Comparison of ENCODE assay signal across 16 cellular contexts in genomic region chr9:76400534-76401096, GRCh38. TPM values are rescaled to one million over a fixed set of nuclear protein-coding genes. Genes with fewer than 3 reads are reported as not detected.
DNase-seq lines count a peak whose midpoint lies in the region; ATAC-seq lines count a peak whose summit lies in the region.
"Had no signal": no experiment of that assay in that cellular context is flagged by ENCODE, and none has a peak within 500 bp of the region (broad histone marks: within the 10 kb centered on the region; RNA-seq: fewer than 3 reads in every experiment).

No MANE protein-coding gene starts in this region.

- ATAC-seq in stimulated activated naive CD8-positive, alpha-beta T cell treated with anti-CD3 and anti-CD28 coated beads, Interleukin-15, amount 100 ng/mL, for 72 hours: peak; percentile 34
- no peak for ATAC-seq in stimulated activated naive CD8-positive, alpha-beta T cell treated with anti-CD3 and anti-CD28 coated beads, Interleukin-15, Interleukin-2, amounts not matched to agents 100 U/mL and 50 U/mL, for 24 hours
- ATAC-seq in activated CD8-positive, alpha-beta T cell treated with anti-CD3 and anti-CD28 coated beads, Interleukin-2, amount 10 ng/mL, durations not matched to agents 7 days and 5 days: no peak
- ATAC-seq in GM18868 (IDR thresholded peaks at IDR 0.05; ENCODE audit: unreplicated experiment) (no peak), HG03378 (IDR thresholded peaks at IDR 0.05; ENCODE audit: unreplicated experiment) (no peak), left ventricle myocardium superior (no peak)
- ATAC-seq: activated naive CD8-positive, alpha-beta T cell treated with anti-CD3 and anti-CD28 coated beads, Interleukin-2, amount 50 U/mL, for 24 hours; Right ventricle myocardium inferior had no signal

- H3K27me3 Mint-ChIP-seq in stimulated activated naive CD8-positive, alpha-beta T cell treated with anti-CD3 and anti-CD28 coated beads, Interleukin-15, amount 100 ng/mL, for 72 hours: no peaks in the 10 kb centered on the region
- H3K27me3 Mint-ChIP-seq in activated CD8-positive, alpha-beta T cell treated with anti-CD3 and anti-CD28 coated beads, Interleukin-2, amount 10 ng/mL, durations not matched to agents 7 days and 5 days (ENCODE audit: low read depth): no peaks in the 10 kb centered on the region
- H3K27me3 Mint-ChIP-seq: activated naive CD8-positive, alpha-beta T cell treated with anti-CD3 and anti-CD28 coated beads, Interleukin-2, amount 50 U/mL, for 24 hours had no signal

- H3K36me3 Mint-ChIP-seq in activated CD8-positive, alpha-beta T cell treated with anti-CD3 and anti-CD28 coated beads, Interleukin-2, amount 10 ng/mL, durations not matched to agents 7 days and 5 days (ENCODE audit: low read depth): no peaks in the 10 kb centered on the region

- H3K4me1 Mint-ChIP-seq in stimulated activated naive CD8-positive, alpha-beta T cell treated with anti-CD3 and anti-CD28 coated beads, Interleukin-15, amount 100 ng/mL, for 72 hours: peaks cover 25% of the 10 kb centered on the region
- H3K4me1 Mint-ChIP-seq in activated CD8-positive, alpha-beta T cell treated with anti-CD3 and anti-CD28 coated beads, Interleukin-2, amount 10 ng/mL, durations not matched to agents 7 days and 5 days (ENCODE audit: low read depth): peaks cover 40% of the 10 kb centered on the region

- CTCF ChIA-PET in activated CD8-positive, alpha-beta T cell treated with anti-CD3 and anti-CD28 coated beads, Interleukin-2, amount 10 ng/mL, durations not matched to agents 7 days and 5 days (lab: Charles Lee): interaction anchor here (1.5 to 3.4 kb wide), 3 partner anchors 10 to 304 kb away, joined by 7 to 16 read pairs (median 8); no protein-coding TSS in a partner anchor

- H3K9me3 Mint-ChIP-seq in stimulated activated naive CD8-positive, alpha-beta T cell treated with anti-CD3 and anti-CD28 coated beads, Interleukin-15, amount 100 ng/mL, for 72 hours: no peaks in the 10 kb centered on the region
- no peaks in the 10 kb centered on the region for H3K9me3 Mint-ChIP-seq in activated CD8-positive, alpha-beta T cell treated with anti-CD3 and anti-CD28 coated beads, Interleukin-2, amount 10 ng/mL, durations not matched to agents 7 days and 5 days (ENCODE audit: insufficient read depth)
- H3K9me3 Mint-ChIP-seq: activated naive CD8-positive, alpha-beta T cell treated with anti-CD3 and anti-CD28 coated beads, Interleukin-2, amount 50 U/mL, for 24 hours; HFFc6 had no signal

- H3K4me3 Mint-ChIP-seq in stimulated activated naive CD8-positive, alpha-beta T cell treated with anti-CD3 and anti-CD28 coated beads, Interleukin-15, amount 100 ng/mL, for 72 hours: no peak overlapping the region
- no peak overlapping the region for H3K4me3 Mint-ChIP-seq in activated CD8-positive, alpha-beta T cell treated with anti-CD3 and anti-CD28 coated beads, Interleukin-2, amount 10 ng/mL, durations not matched to agents 7 days and 5 days
- H3K4me3 Mint-ChIP-seq: activated naive CD8-positive, alpha-beta T cell treated with anti-CD3 and anti-CD28 coated beads, Interleukin-2, amount 50 U/mL, for 24 hours; HFFc6 had no signal

- DNase-seq in stimulated activated naive CD8-positive, alpha-beta T cell treated with anti-CD3 and anti-CD28 coated beads, Interleukin-15, amount 100 ng/mL, for 72 hours: no peak
- no peak for DNase-seq in stimulated activated naive CD8-positive, alpha-beta T cell treated with anti-CD3 and anti-CD28 coated beads, Interleukin-15, Interleukin-2, amounts not matched to agents 100 U/mL and 50 U/mL, for 24 hours
- no peak for DNase-seq in activated CD8-positive, alpha-beta T cell treated with anti-CD3 and anti-CD28 coated beads, Interleukin-2, amount 10 ng/mL, durations not matched to agents 7 days and 5 days
- DNase-seq in iris pigment epithelial cell (ENCODE audit: low read depth) (peak; percentile 39), COR-L47 (lab: John Stamatoyannopoulos, UW) (no peak), left ventricle myocardium superior (no peak)
- DNase-seq: activated naive CD8-positive, alpha-beta T cell treated with anti-CD3 and anti-CD28 coated beads, Interleukin-2, amount 50 U/mL, for 24 hours; dermis blood vessel endothelial cell; HFFc6; KG1; left ventricle myocardium inferior; NCI-H1092 treated with DMSO at 0.1 percent for 48 hours; NCI-H524 had no signal

- POLR2A ChIA-PET in activated CD8-positive, alpha-beta T cell treated with anti-CD3 and anti-CD28 coated beads, Interleukin-2, amount 10 ng/mL, durations not matched to agents 7 days and 5 days (lab: Charles Lee): interaction anchor here (0.9 kb wide), 1 partner anchor 176 kb away, joined by 3 read pairs; no protein-coding TSS in a partner anchor

- H3K27ac Mint-ChIP-seq in stimulated activated naive CD8-positive, alpha-beta T cell treated with anti-CD3 and anti-CD28 coated beads, Interleukin-15, amount 100 ng/mL, for 72 hours: no peak overlapping the region
- peak overlapping the region; percentile 51 for H3K27ac Mint-ChIP-seq in activated CD8-positive, alpha-beta T cell treated with anti-CD3 and anti-CD28 coated beads, Interleukin-2, amount 10 ng/mL, durations not matched to agents 7 days and 5 days
- H3K27ac Mint-ChIP-seq: activated naive CD8-positive, alpha-beta T cell treated with anti-CD3 and anti-CD28 coated beads, Interleukin-2, amount 50 U/mL, for 24 hours; HFFc6 had no signal

- intact Hi-C loops in left ventricle myocardium superior (cut with micrococcal nuclease): no loop called here

RNA-seq across cellular contexts. Expression of gene RFK, which starts 6.4 kb away (rescaled TPM):
- 10 to 100 TPM; 18.2 to 21.5 TPM for total RNA-seq in activated CD8-positive, alpha-beta T cell treated with anti-CD3 and anti-CD28 coated beads, Interleukin-2, amount 10 ng/mL, durations not matched to agents 7 days and 5 days
- 28.3 TPM for total RNA-seq in left ventricle myocardium superior

RNA-seq across cellular contexts. Expression of gene GCNT1, which starts 58.4 kb away (rescaled TPM):
- total RNA-seq in activated CD8-positive, alpha-beta T cell treated with anti-CD3 and anti-CD28 coated beads, Interleukin-2, amount 10 ng/mL, durations not matched to agents 7 days and 5 days: 1 to 10 TPM; 7.7 to 8.0 TPM
- 3.5 TPM for total RNA-seq in left ventricle myocardium superior
